In the genomic region with DNA sequence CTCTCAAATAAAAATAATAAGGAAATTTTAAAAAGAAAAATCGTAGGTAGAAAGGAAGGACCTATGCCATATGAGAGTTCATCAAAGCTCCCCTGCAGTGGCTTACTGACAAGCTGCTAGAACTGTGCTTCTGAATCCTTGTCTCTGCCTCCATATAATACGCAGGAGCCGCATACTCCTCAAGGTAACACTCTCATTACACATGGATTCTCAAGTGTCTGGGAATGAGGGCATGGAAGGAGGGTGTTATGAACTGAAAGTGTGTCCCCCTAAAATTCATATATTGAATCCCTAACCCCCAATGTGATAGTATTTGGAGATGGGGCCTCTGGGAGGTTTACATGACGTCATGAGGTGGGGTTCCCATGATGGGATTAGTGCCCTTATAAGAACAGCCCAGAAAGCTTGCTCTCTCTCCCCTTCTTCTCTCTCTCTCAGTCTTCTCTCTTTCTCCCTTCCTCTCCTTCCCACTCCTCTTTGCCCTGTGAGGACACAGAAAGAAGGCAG, we compare ENCODE assay signal across 21 cellular contexts. TPM values are rescaled to one million over a fixed set of nuclear protein-coding genes. Genes with fewer than 3 reads are reported as not detected.
DNase-seq lines count a peak whose midpoint lies in the region; ATAC-seq, FAIRE-seq and TF ChIP-seq lines count a peak whose summit lies in the region.
"Had no signal": no experiment of that assay in that cellular context is flagged by ENCODE, and none has a peak within 500 bp of the region (broad histone marks: within the 10 kb centered on the region; RNA-seq: fewer than 3 reads in every experiment).

No MANE protein-coding gene starts in this region.

- no peaks in the 10 kb centered on the region for H3K36me3 ChIP-seq in cardiac muscle cell
- no peaks in the 10 kb centered on the region for H3K36me3 ChIP-seq in left ventricle myocardium inferior
- H3K36me3 ChIP-seq in astrocyte (ENCODE audit: insufficient read depth, low read length), result peaks cover 1% of the 10 kb centered on the region
- no peaks in the 10 kb centered on the region for H3K36me3 ChIP-seq in uterus

- POLR2A ChIA-PET in naive thymus-derived CD8-positive, alpha-beta T cell (lab: Charles Lee), result no interaction called here

- H3K9me3 ChIP-seq in cardiac muscle cell (ENCODE audit: low read depth) (no peaks in the 10 kb centered on the region), left ventricle myocardium inferior (replicated peaks) (no peaks in the 10 kb centered on the region), astrocyte (ENCODE audit: insufficient read depth, low read depth, low read length) (no peaks in the 10 kb centered on the region), uterus (no peaks in the 10 kb centered on the region)

- peak overlapping the region; percentile 68 for H3K4me2 ChIP-seq in astrocyte (ENCODE audit: low read length)
- H3K4me2 ChIP-seq: PC-9 had no signal

- H2AFZ ChIP-seq in astrocyte (ENCODE audit: low read depth, low read length), result no peak overlapping the region
- H2AFZ ChIP-seq: PC-9 had no signal

- H3K4me3 Mint-ChIP-seq in astrocyte (ENCODE audit: unreplicated experiment), result peak overlapping the region; percentile 52
- H3K4me3 Mint-ChIP-seq in naive thymus-derived CD8-positive, alpha-beta T cell, result no peak overlapping the region
- H3K4me3 Mint-ChIP-seq: activated naive CD8-positive, alpha-beta T cell treated with anti-CD3 and anti-CD28 coated beads, Interleukin-2, amount 10 ng/mL, durations not matched to agents 7 days and 5 days had no signal

- H3K27ac ChIP-seq in cardiac muscle cell, result peak overlapping the region; percentile 69
- H3K27ac ChIP-seq in left ventricle myocardium inferior (replicated peaks), result no peak overlapping the region
- H3K27ac ChIP-seq in astrocyte (ENCODE audit: low read depth, low read length), result peak overlapping the region; percentile 76
- peak overlapping the region; percentile 33 to 65 for H3K27ac ChIP-seq in uterus
- no peak overlapping the region for H3K27ac ChIP-seq in foreskin keratinocyte
- H3K27ac ChIP-seq: PC-9 had no signal

- FAIRE-seq in astrocyte (lab: Jason Lieb, UNC), result no peak
- FAIRE-seq: A204.1, keratinocyte had no signal

- intact Hi-C loops in left ventricle myocardium inferior (cut with micrococcal nuclease), result no loop called here
- intact Hi-C loops in uterus (cut with DNase I; ENCODE audit: low total_unique reads), result no loop called here

- no peak for ATAC-seq in naive thymus-derived CD8-positive, alpha-beta T cell
- no peak for ATAC-seq in foreskin keratinocyte

- H3K4me1 Mint-ChIP-seq in astrocyte (ENCODE audit: low read depth, unreplicated experiment), result peaks cover 67% of the 10 kb centered on the region
- peaks cover 15 to 36% (median 27%) of the 10 kb centered on the region in 4 donors for H3K4me1 Mint-ChIP-seq in naive thymus-derived CD8-positive, alpha-beta T cell

- H4K20me1 ChIP-seq in astrocyte (ENCODE audit: insufficient read depth, low read length), result peaks cover 45% of the 10 kb centered on the region

- no peak for TF ChIP-seq CTCF in cardiac muscle cell (IDR thresholded peaks at IDR 0.05; ENCODE audit: low read depth, low read length)
- TF ChIP-seq CTCF in left ventricle myocardium inferior (IDR thresholded peaks at IDR 0.05; ENCODE audit: borderline replicate concordance), result no peak
- no peak for TF ChIP-seq CTCF in astrocyte (IDR thresholded peaks at IDR 0.05; ENCODE audit: insufficient read depth, low read depth, low read length)
- no peak for TF ChIP-seq CTCF in uterus (IDR thresholded peaks at IDR 0.05)
- TF ChIP-seq CTCF in foreskin keratinocyte (conservative IDR thresholded peaks at IDR 0.05), result no peak

- H3K9me3 Mint-ChIP-seq in astrocyte (ENCODE audit: unreplicated experiment), result peaks cover 2% of the 10 kb centered on the region
- H3K9me3 Mint-ChIP-seq in naive thymus-derived CD8-positive, alpha-beta T cell, result peaks cover 0 to 3% (median 0%) of the 10 kb centered on the region in 9 donors
- H3K9me3 Mint-ChIP-seq: activated naive CD8-positive, alpha-beta T cell treated with anti-CD3 and anti-CD28 coated beads, Interleukin-2, amount 10 ng/mL, durations not matched to agents 7 days and 5 days had no signal

- H3K4me1 ChIP-seq in cardiac muscle cell (ENCODE audit: low read depth) (peaks cover 4% of the 10 kb centered on the region), left ventricle myocardium inferior (peaks cover 90% of the 10 kb centered on the region), astrocyte (ENCODE audit: insufficient read depth, low read length) (peaks cover 34% of the 10 kb centered on the region), uterus (peaks cover 10 to 12% of the 10 kb centered on the region in 2 donors), foreskin keratinocyte (peaks cover 18% of the 10 kb centered on the region)

- TF ChIP-seq POLR2A in uterus (IDR thresholded peaks at IDR 0.05), result no peak

- no peaks in the 10 kb centered on the region for H3K27me3 Mint-ChIP-seq in astrocyte (ENCODE audit: low read depth, unreplicated experiment)
- no peaks in the 10 kb centered on the region for H3K27me3 Mint-ChIP-seq in naive thymus-derived CD8-positive, alpha-beta T cell
- H3K27me3 Mint-ChIP-seq: activated naive CD8-positive, alpha-beta T cell treated with anti-CD3 and anti-CD28 coated beads, Interleukin-2, amount 10 ng/mL, durations not matched to agents 7 days and 5 days had no signal

- H3K4me3 ChIP-seq in cardiac muscle cell (no peak overlapping the region), left ventricle myocardium inferior (no peak overlapping the region), astrocyte (ENCODE audit: insufficient read depth, low read depth, low read length) (no peak overlapping the region), uterus (no peak overlapping the region)
- H3K4me3 ChIP-seq: PC-9, skin epidermis had no signal

- DNase-seq in cardiac muscle cell (ENCODE audit: low read depth in 1 of 2, low spot score in 1 of 2), result no peak
- no peak for DNase-seq in left ventricle myocardium inferior
- DNase-seq in astrocyte (ENCODE audit: low read depth), result no peak
- DNase-seq in naive thymus-derived CD8-positive, alpha-beta T cell, result no peak
- no peak for DNase-seq in uterus
- no peak for DNase-seq in SK-N-DZ (ENCODE audit: low spot score)
- DNase-seq in ureter (ENCODE audit: low spot score), result no peak
- no peak for DNase-seq in foreskin keratinocyte
- DNase-seq: activated CD4-positive, alpha-beta T cell treated with anti-CD3 and anti-CD28 coated beads, Interleukin-2, amount 50 U/mL, for 4 hours; activated naive CD8-positive, alpha-beta T cell treated with anti-CD3 and anti-CD28 coated beads, Interleukin-2, amount 10 ng/mL, durations not matched to agents 7 days and 5 days; activated T-cell treated with anti-CD3 and anti-CD28 coated beads, Interleukin-2, amount 50 U/mL, for 48 hours; DND-41; effector CD4-positive, alpha-beta T cell; NCI-H2081 treated with DMSO at 0.1 percent for 48 hours; NCI-H526 treated with DMSO at 0.1 percent for 48 hours; occipital lobe; PC-9; stimulated activated CD4-positive, alpha-beta T cell treated with anti-CD3 and anti-CD28 coated beads, Interleukin-4, amount 100 ng/mL, for 24 hours had no signal

- H3K27me3 ChIP-seq in cardiac muscle cell (no peaks in the 10 kb centered on the region), left ventricle myocardium inferior (ENCODE audit: low read depth) (no peaks in the 10 kb centered on the region), astrocyte (ENCODE audit: insufficient read depth, low read length) (no peaks in the 10 kb centered on the region), uterus (no peaks in the 10 kb centered on the region), foreskin keratinocyte (no peaks in the 10 kb centered on the region)

- H3K36me3 Mint-ChIP-seq in astrocyte (ENCODE audit: low read depth, unreplicated experiment), result peaks cover 25% of the 10 kb centered on the region
- peaks cover 3 to 6% (median 6%) of the 10 kb centered on the region in 3 donors for H3K36me3 Mint-ChIP-seq in naive thymus-derived CD8-positive, alpha-beta T cell

- H3K27ac Mint-ChIP-seq in astrocyte (ENCODE audit: unreplicated experiment), result peak overlapping the region; percentile 99
- H3K27ac Mint-ChIP-seq in naive thymus-derived CD8-positive, alpha-beta T cell, result peak overlapping the region in 6 of 10 donors; percentile 4 to 85 (median 56)
- H3K27ac Mint-ChIP-seq: activated naive CD8-positive, alpha-beta T cell treated with anti-CD3 and anti-CD28 coated beads, Interleukin-2, amount 10 ng/mL, durations not matched to agents 7 days and 5 days had no signal

- peaks cover 96% of the 10 kb centered on the region for H3K79me2 ChIP-seq in astrocyte (ENCODE audit: insufficient read depth, low read length)

- peak overlapping the region; percentile 50 for H3K9ac ChIP-seq in astrocyte (ENCODE audit: low read length)

RNA-seq across cellular contexts. Expression of a gene that starts 35.2 kb away (rescaled TPM):
- 15.8 and 24.3 TPM in 2 replicates for total RNA-seq in cardiac muscle cell
- 22.1 and 25.5 TPM in 2 replicates for polyA plus RNA-seq in cardiac muscle cell
- 28.9 TPM for total RNA-seq in left ventricle myocardium inferior
- total RNA-seq in astrocyte, result 116 and 128 TPM in 2 replicates
- 10 to 100 TPM in 1 of 2 experiments, 1 to 10 TPM in 1; 9.1 to 12.8 TPM for total RNA-seq in naive thymus-derived CD8-positive, alpha-beta T cell
- polyA plus RNA-seq in naive thymus-derived CD8-positive, alpha-beta T cell, result 1 to 10 TPM; 5.2 to 9.0 (median 5.5) TPM
- total RNA-seq in uterus, result 100 to 1,000 TPM in 1 of 4 donors, 10 to 100 TPM in 3; 24.7 to 185 (median 41.1) TPM
- 3.4 and 3.5 TPM in 2 replicates for polyA plus RNA-seq in SK-N-DZ (2014; cell fraction: cytosol; rRNA removed)
- polyA plus RNA-seq in SK-N-DZ (2014; cell fraction: nucleus; rRNA removed), result 1.2 and 2.0 TPM in 2 replicates
- 126 TPM for total RNA-seq in ureter
- total RNA-seq in foreskin keratinocyte, result 23.7 and 31.8 TPM in 2 replicates
- 7.9 and 8.6 TPM in 2 replicates for polyA plus RNA-seq in foreskin keratinocyte

Comparison
In these comparisons a context has a peak if more than half of its experiments do, and no peak if none do; other contexts are left out.
1. H3K27ac ChIP-seq: peak in cardiac muscle cell (single experiment), astrocyte (single experiment) and uterus (2 of 2); none in left ventricle myocardium inferior (single experiment) and foreskin keratinocyte (single experiment).